Comparison of ENCODE assay signal across 8 cellular contexts in genomic region chr14:86423212-86423611, GRCh38.
"Had no signal": no experiment of that assay in that cellular context is flagged by ENCODE, and none has a peak within 500 bp of the region (broad histone marks: within the 10 kb centered on the region; RNA-seq: fewer than 3 reads in every experiment).

No MANE protein-coding gene starts in this region.

- H3K4me3 ChIP-seq: GM23248 had no signal

- H3K9ac ChIP-seq: GM23248 had no signal

- FAIRE-seq: H54 had no signal

- H2AFZ ChIP-seq: GM23248 had no signal

- H3K27ac ChIP-seq: GM23248, HL-60 had no signal

- DNase-seq: GM23248, GOT3, H9, HCEC 1CT, Kasumi-1, KG1 had no signal
